ENCODE assay signal across 1 cellular context in the genomic region with DNA sequence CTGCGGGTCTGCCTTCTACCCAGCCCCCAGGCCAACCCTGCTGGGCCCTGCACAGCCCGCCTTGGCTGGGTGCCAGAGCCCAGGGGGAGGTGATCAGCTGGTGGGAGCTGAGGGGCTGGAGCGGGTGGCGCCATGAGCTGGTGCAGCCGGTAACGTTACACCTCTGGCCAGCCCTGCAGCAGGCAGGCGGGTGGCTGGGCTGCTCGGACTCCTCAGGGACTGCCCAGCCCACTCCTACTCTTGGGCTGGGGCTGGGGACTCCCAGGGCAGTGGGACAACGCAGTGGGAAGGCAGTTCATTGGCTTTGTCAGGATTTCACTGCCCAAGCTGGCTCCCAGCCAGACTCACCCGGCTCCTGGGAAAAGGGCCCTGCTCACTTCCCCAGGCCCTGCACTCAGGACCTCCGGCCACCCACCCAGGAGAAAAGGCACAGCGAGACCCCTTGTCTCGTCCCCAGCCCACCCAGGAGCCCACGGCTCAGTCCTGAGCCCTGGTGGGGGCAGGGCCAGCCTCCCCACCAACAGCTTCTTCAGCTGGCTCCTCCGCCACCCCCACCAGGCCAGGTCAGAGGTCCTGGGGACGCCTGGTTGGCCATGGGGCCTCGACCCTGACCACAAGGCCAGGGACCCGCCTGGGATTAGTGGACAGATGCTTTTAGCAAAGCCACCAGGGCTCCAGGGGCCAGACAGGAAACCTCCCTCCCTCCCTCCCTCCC.
TF ChIP-seq lines count a peak whose summit lies in the region.

No MANE protein-coding gene starts in this region.

TF ChIP-seq in GM12878, 131 proteins besides CTCF, POLR2A, EP300 and RAD21:
- TF ChIP-seq NR2F1 (conservative IDR thresholded peaks at IDR 0.05) (peak; percentile 35; the same call in 1 of the 2 replicates), CHD1 (IDR thresholded peaks at IDR 0.05; ENCODE audit: low read depth, low read length) (no peak)
